16 cellular contexts compared by ENCODE assay signal in genomic region chr10:132266594-132267161, GRCh38. TPM values are rescaled to one million over a fixed set of nuclear protein-coding genes. Genes with fewer than 3 reads are reported as not detected.
DNase-seq lines count a peak whose midpoint lies in the region; ATAC-seq and TF ChIP-seq lines count a peak whose summit lies in the region.
"Had no signal": no experiment of that assay in that cellular context is flagged by ENCODE, and none has a peak within 500 bp of the region (broad histone marks: within the 10 kb centered on the region; RNA-seq: fewer than 3 reads in every experiment).

No MANE protein-coding gene starts in this region.

- peak overlapping the region; percentile 11 for H3K27ac Mint-ChIP-seq in activated CD4-positive, alpha-beta T cell treated with anti-CD3 and anti-CD28 coated beads for 36 hours

- POLR2A ChIA-PET in activated CD4-positive, alpha-beta T cell treated with anti-CD3 and anti-CD28 coated beads for 36 hours (lab: Charles Lee), result no interaction called here
- POLR2A ChIA-PET in Panc1 (lab: Charles Lee), result no interaction called here

- WGBS in right cardiac atrium, result 46% methylated on average over 25 of the region's 25 CpGs
- WGBS in spleen, 5 donors, result 26 to 61% (median 55%) methylated on average over 12 to 25 of the region's 25 CpGs
- whole genome bisulfite sequencing in adrenal gland, 4 donors, result 33 to 60% (median 43%) methylated on average over 14 to 25 of the region's 25 CpGs

- peaks cover 45% of the 10 kb centered on the region for H3K4me1 ChIP-seq in Panc1 (ENCODE audit: control insufficient read depth, insufficient read depth, low read length)
- H3K4me1 ChIP-seq in right cardiac atrium (ENCODE audit: control insufficient read depth, insufficient read depth, low read length), result no peaks in the 10 kb centered on the region
- peaks cover 0 to 15% (median 10%) of the 10 kb centered on the region in 6 donors for H3K4me1 ChIP-seq in spleen
- peaks cover 0 to 5% of the 10 kb centered on the region in 2 donors for H3K4me1 ChIP-seq in adrenal gland (replicated peaks in 1 of 2)
- H3K4me1 ChIP-seq: Caco-2, Peyer's patch had no signal

- ATAC-seq in activated CD4-positive, alpha-beta T cell treated with anti-CD3 and anti-CD28 coated beads for 36 hours, result peak; percentile 19
- ATAC-seq in Panc1 (no peak; the same call in 1 of the 2 replicates), right cardiac atrium (peak in 1 of 2 donors; percentile 62)
- ATAC-seq: HCT116 had no signal

- H3K27me3 Mint-ChIP-seq in activated CD4-positive, alpha-beta T cell treated with anti-CD3 and anti-CD28 coated beads for 36 hours, result no peaks in the 10 kb centered on the region

- no TSS peak for BruUV-seq in Panc1 (replicated peaks; lab: Mats Ljungman, UMichigan)

- peak overlapping the region; percentile 62 for H3K27ac ChIP-seq in Panc1 (ENCODE audit: low read length)
- no peak overlapping the region for H3K27ac ChIP-seq in right cardiac atrium (ENCODE audit: low read length)
- H3K27ac ChIP-seq in spleen, result no peak overlapping the region
- no peak overlapping the region for H3K27ac ChIP-seq in adrenal gland
- H3K27ac ChIP-seq: Peyer's patch had no signal

- DNase-seq in activated CD4-positive, alpha-beta T cell treated with anti-CD3 and anti-CD28 coated beads for 36 hours, result peak; percentile 25
- DNase-seq in activated CD4-positive, alpha-beta T cell treated with anti-CD3 and anti-CD28 coated beads, Interleukin-2, amount 50 U/mL, for 4 hours, result no peak
- DNase-seq in Panc1 (ENCODE audit: low read depth, low spot score) (no peak), right cardiac atrium (peak; percentile 16 to 42 (median 35)), spleen (peak; percentile 61), NCI-H2171 treated with DMSO at 0.1 percent for 48 hours (lab: John Stamatoyannopoulos, UW) (no peak), adrenal gland (no peak), NCI-H2107 (lab: John Stamatoyannopoulos, UW) (no peak)
- DNase-seq: 8988T, Caco-2, NCI-H1048, NCI-H187 treated with DMSO at 0.1 percent for 48 hours, NCI-H510A, Peyer's patch, SHP77 treated with DMSO at 0.1 percent for 48 hours had no signal

- H3K27me3 ChIP-seq in Panc1 (ENCODE audit: control insufficient read depth, insufficient read depth, low read length) (no peaks in the 10 kb centered on the region), right cardiac atrium (ENCODE audit: control insufficient read depth, insufficient read depth) (no peaks in the 10 kb centered on the region), spleen (replicated peaks in 1 of 7) (no peaks in the 10 kb centered on the region), adrenal gland (no peaks in the 10 kb centered on the region)
- H3K27me3 ChIP-seq: Peyer's patch had no signal

- no peaks in the 10 kb centered on the region for H3K9me3 ChIP-seq in Panc1 (ENCODE audit: control insufficient read depth, insufficient read depth, low read depth, low read length)
- H3K9me3 ChIP-seq in right cardiac atrium (ENCODE audit: control insufficient read depth, low read length), result no peaks in the 10 kb centered on the region
- no peaks in the 10 kb centered on the region for H3K9me3 ChIP-seq in spleen
- no peaks in the 10 kb centered on the region for H3K9me3 ChIP-seq in adrenal gland (replicated peaks in 1 of 3)
- H3K9me3 ChIP-seq: Caco-2, Peyer's patch had no signal

- CTCF ChIA-PET in activated CD4-positive, alpha-beta T cell treated with anti-CD3 and anti-CD28 coated beads for 36 hours (lab: Charles Lee), result no interaction called here
- CTCF ChIA-PET in Panc1 (lab: Charles Lee), result no interaction called here

- no peak overlapping the region for H3K4me3 Mint-ChIP-seq in activated CD4-positive, alpha-beta T cell treated with anti-CD3 and anti-CD28 coated beads for 36 hours

- no peaks in the 10 kb centered on the region for H3K36me3 ChIP-seq in Panc1 (ENCODE audit: control insufficient read depth, insufficient read depth, low read length)
- H3K36me3 ChIP-seq in spleen, result no peaks in the 10 kb centered on the region
- H3K36me3 ChIP-seq in adrenal gland (replicated peaks in 1 of 2), result no peaks in the 10 kb centered on the region
- H3K36me3 ChIP-seq: Peyer's patch had no signal

- H3K36me3 Mint-ChIP-seq in activated CD4-positive, alpha-beta T cell treated with anti-CD3 and anti-CD28 coated beads for 36 hours (ENCODE audit: low read depth), result no peaks in the 10 kb centered on the region

- no peak for TF ChIP-seq POLR2A in spleen (IDR thresholded peaks at IDR 0.05)
- TF ChIP-seq POLR2A in adrenal gland (IDR thresholded peaks at IDR 0.05), result no peak

- no peaks in the 10 kb centered on the region for H3K9me3 Mint-ChIP-seq in activated CD4-positive, alpha-beta T cell treated with anti-CD3 and anti-CD28 coated beads for 36 hours (ENCODE audit: low read depth)

- intact Hi-C loops in activated CD4-positive, alpha-beta T cell treated with anti-CD3 and anti-CD28 coated beads for 36 hours (cut with DNase I, micrococcal nuclease), result no loop called here
- intact Hi-C loops in Panc1 (cut with micrococcal nuclease; ENCODE audit: unreplicated experiment), result no loop called here
- intact Hi-C loops in right cardiac atrium (cut with DNase I), result no loop called here
- intact Hi-C loops in spleen (cut with DNase I; ENCODE audit: low total_unique reads), result no loop called here
- intact Hi-C loops in adrenal gland (cut with DNase I), result no loop called here

- no peak overlapping the region for H3K4me3 ChIP-seq in Panc1 (ENCODE audit: low read depth in 2 of 2, low read length in 2 of 2)
- no peak overlapping the region for H3K4me3 ChIP-seq in right cardiac atrium (ENCODE audit: low read length)
- no peak overlapping the region for H3K4me3 ChIP-seq in spleen
- no peak overlapping the region for H3K4me3 ChIP-seq in adrenal gland
- H3K4me3 ChIP-seq: Peyer's patch had no signal

- TF ChIP-seq CTCF in Panc1 (IDR thresholded peaks at IDR 0.05), result no peak
- no peak for TF ChIP-seq CTCF in spleen (IDR thresholded peaks at IDR 0.05 in 8 of 11, conservative IDR thresholded peaks at IDR 0.05 in 3 of 11)
- no peak for TF ChIP-seq CTCF in adrenal gland (IDR thresholded peaks at IDR 0.05)

- in situ Hi-C loops in Panc1 (cut with HindIII; ENCODE audit: low pct_unique_long_range_greater_than_20kb, low sequenced_read_pairs), result no loop called here

- H3K4me1 Mint-ChIP-seq in activated CD4-positive, alpha-beta T cell treated with anti-CD3 and anti-CD28 coated beads for 36 hours, result peaks cover 10% of the 10 kb centered on the region

RNA-seq across cellular contexts. Expression of gene STK32C, which starts 41.1 kb away (rescaled TPM):
- total RNA-seq in activated CD4-positive, alpha-beta T cell treated with anti-CD3 and anti-CD28 coated beads for 36 hours, result 10 to 100 TPM; 15.8 to 19.9 TPM
- total RNA-seq in Panc1 (2021; ENCODE audit: unreplicated experiment) (53.7 TPM), right cardiac atrium (1 to 10 TPM; 5.7 to 7.3 (median 6.7) TPM), spleen (10 to 100 TPM in 6 of 7 donors, 1 to 10 TPM in 1; 9.6 to 27.8 (median 15.4) TPM), adrenal gland (10 to 100 TPM in 6 of 8 donors, 1 to 10 TPM in 2; 2.8 to 18.0 (median 15.9) TPM)
- 74.8 TPM for polyA plus RNA-seq in Panc1 (2012; ENCODE audit: insufficient read length)
- polyA plus RNA-seq in right cardiac atrium (6.9 TPM), spleen (10 to 100 TPM; 13.2 to 23.8 (median 16.0) TPM), adrenal gland (10 to 100 TPM in 2 of 3 donors, 1 to 10 TPM in 1; 7.7 to 36.5 (median 22.8) TPM)

Comparison
In these comparisons a context has a peak if more than half of its experiments do, and no peak if none do; other contexts are left out.
1. DNase-seq: peak in activated CD4-positive, alpha-beta T cell treated with anti-CD3 and anti-CD28 coated beads for 36 hours (single experiment), right cardiac atrium (3 of 3) and spleen (single experiment); none in activated CD4-positive, alpha-beta T cell treated with anti-CD3 and anti-CD28 coated beads, Interleukin-2, amount 50 U/mL, for 4 hours (0 of 2), Panc1 (single experiment), NCI-H2171 treated with DMSO at 0.1 percent for 48 hours (single experiment), adrenal gland (0 of 7) and NCI-H2107 (single experiment).